In the genomic region with DNA sequence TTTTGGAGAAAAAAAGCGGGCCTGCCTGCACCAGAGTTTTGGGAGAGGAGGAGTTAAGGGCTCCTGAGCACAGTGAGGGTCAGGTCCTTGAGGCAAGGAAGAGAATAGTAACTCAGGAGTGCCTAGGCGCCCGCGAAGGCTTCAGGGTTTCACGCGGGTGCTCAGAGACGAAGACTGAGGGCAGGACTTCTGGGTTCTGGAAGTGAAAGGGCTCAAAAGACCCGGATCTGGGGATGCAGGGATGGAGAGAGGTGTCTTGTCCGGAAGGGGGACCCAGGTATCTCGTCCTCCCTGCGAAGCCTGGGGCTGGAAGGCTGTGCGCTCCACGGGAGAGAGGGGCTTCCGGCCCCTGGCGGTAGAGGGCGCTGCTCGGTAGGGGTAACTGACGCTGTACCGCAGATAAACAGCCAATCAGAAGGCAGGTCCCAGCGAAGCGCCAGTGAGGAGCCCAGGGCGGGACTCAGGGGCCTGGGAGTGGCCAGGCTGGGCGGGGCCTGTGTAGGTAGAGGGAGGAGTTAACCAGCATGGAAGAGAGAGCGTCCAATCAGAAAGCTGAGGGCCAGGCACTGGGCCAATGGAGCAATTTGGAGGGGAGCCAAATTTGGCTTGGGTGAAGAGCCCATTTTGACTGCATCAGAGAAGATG, we compare ENCODE assay signal across 8 cellular contexts. TPM values are rescaled to one million over a fixed set of nuclear protein-coding genes. Genes with fewer than 3 reads are reported as not detected.
DNase-seq lines count a peak whose midpoint lies in the region; ATAC-seq and TF ChIP-seq lines count a peak whose summit lies in the region.

No MANE protein-coding gene starts in this region.

- H3K36me3 Mint-ChIP-seq in stimulated activated naive B cell treated with anti-CD40 and anti-IgM and Interleukin-4, amounts not matched to agents 10 μg/mL and 1 μg/mL and 100 μg/mL, for 72 hours: no peaks in the 10 kb centered on the region

- peak in 1 of 2 donors; percentile 41 for ATAC-seq in stimulated activated naive B cell treated with anti-CD40 and anti-IgM and Interleukin-4, amounts not matched to agents 10 μg/mL and 1 μg/mL and 100 μg/mL, for 72 hours (replicated peaks)
- ATAC-seq in HG03108 (IDR thresholded peaks at IDR 0.05; ENCODE audit: unreplicated experiment): no peak

- H3K4me1 ChIP-seq in colonic mucosa: peaks cover 6% of the 10 kb centered on the region

- H3K9ac ChIP-seq in colonic mucosa (ENCODE audit: low read depth in 2 of 2, low read length in 2 of 2): peak overlapping the region; percentile 59 to 68

- intact Hi-C loops in colonic mucosa (cut with DNase I): no loop called here

- peak; percentile 60 for TF ChIP-seq CTCF in colonic mucosa (IDR thresholded peaks at IDR 0.05)

- H3K4me1 Mint-ChIP-seq in stimulated activated naive B cell treated with anti-CD40 and anti-IgM and Interleukin-4, amounts not matched to agents 10 μg/mL and 1 μg/mL and 100 μg/mL, for 72 hours: peaks cover 22 to 52% of the 10 kb centered on the region in 2 donors

- H3K4me3 Mint-ChIP-seq in stimulated activated naive B cell treated with anti-CD40 and anti-IgM and Interleukin-4, amounts not matched to agents 10 μg/mL and 1 μg/mL and 100 μg/mL, for 72 hours: peak overlapping the region; percentile 78 to 81

- DNase-seq in DMS153 (lab: John Stamatoyannopoulos, UW) (peak; percentile 36), DMS153 treated with DMSO at 0.1 percent for 48 hours (lab: John Stamatoyannopoulos, UW; ENCODE audit: unreplicated experiment) (no peak), LHCN-M2 (ENCODE audit: low read depth) (peak; percentile 81), SW 1271 (lab: John Stamatoyannopoulos, UW) (peak; percentile 38 to 47), colonic mucosa (peak; percentile 92)
- no peak for DNase-seq in stimulated activated naive B cell treated with anti-CD40 and anti-IgM and Interleukin-4, amounts not matched to agents 10 μg/mL and 1 μg/mL and 100 μg/mL, for 72 hours

- H3K27ac ChIP-seq in colonic mucosa (peak overlapping the region; percentile 85), layer of hippocampus (ENCODE audit: low read depth, low read length) (peak overlapping the region; percentile 65)

- H3K27me3 ChIP-seq in colonic mucosa: no peaks in the 10 kb centered on the region
- H3K27me3 ChIP-seq in layer of hippocampus (ENCODE audit: control insufficient read depth, insufficient read depth, low read length): peaks cover 3% of the 10 kb centered on the region

- H3K27ac Mint-ChIP-seq in stimulated activated naive B cell treated with anti-CD40 and anti-IgM and Interleukin-4, amounts not matched to agents 10 μg/mL and 1 μg/mL and 100 μg/mL, for 72 hours: no peak overlapping the region

- peaks cover 0 to 4% of the 10 kb centered on the region in 2 donors for H3K9me3 Mint-ChIP-seq in stimulated activated naive B cell treated with anti-CD40 and anti-IgM and Interleukin-4, amounts not matched to agents 10 μg/mL and 1 μg/mL and 100 μg/mL, for 72 hours

- H3K4me3 ChIP-seq in colonic mucosa: peak overlapping the region; percentile 37

- no peaks in the 10 kb centered on the region for H3K9me3 ChIP-seq in colonic mucosa

- H3K27me3 Mint-ChIP-seq in stimulated activated naive B cell treated with anti-CD40 and anti-IgM and Interleukin-4, amounts not matched to agents 10 μg/mL and 1 μg/mL and 100 μg/mL, for 72 hours: peaks cover 21 to 49% of the 10 kb centered on the region in 2 donors

- no peaks in the 10 kb centered on the region for H3K36me3 ChIP-seq in colonic mucosa

RNA-seq across cellular contexts. Expression of a gene that starts 0.7 kb away (rescaled TPM):
- total RNA-seq in LHCN-M2 (2014; rRNA removed) (53.9 and 55.6 TPM in 2 replicates), colonic mucosa (10 to 100 TPM; 10.9 to 34.2 TPM)
- polyA plus RNA-seq in LHCN-M2 (2012): 111 TPM

RNA-seq across cellular contexts. Expression of a gene that starts 10.2 kb away (rescaled TPM):
- total RNA-seq in LHCN-M2 (2014; rRNA removed) (not detected in 2 replicates), colonic mucosa (under 1 TPM; 0.20 to 0.21 TPM)
- 2.5 TPM for polyA plus RNA-seq in LHCN-M2 (2012)

RNA-seq across cellular contexts. Expression of a gene that starts 13.4 kb away (rescaled TPM):
- total RNA-seq in LHCN-M2 (2014; rRNA removed) (16.5 and 17.1 TPM in 2 replicates), colonic mucosa (10 to 100 TPM in 1 of 2 donors, 1 to 10 TPM in 1; 5.5 to 13.2 TPM)
- 5.9 TPM for polyA plus RNA-seq in LHCN-M2 (2012)

RNA-seq across cellular contexts. Expression of a gene that starts 30.1 kb away (rescaled TPM):
- total RNA-seq in LHCN-M2 (2014; rRNA removed): 0.45 and 1.4 TPM in 2 replicates
- 1.2 TPM for polyA plus RNA-seq in LHCN-M2 (2012)
- under 1 TPM; 0.17 to 0.45 TPM for total RNA-seq in colonic mucosa

RNA-seq across cellular contexts. Expression of a gene that starts 35.5 kb away (rescaled TPM):
- total RNA-seq in LHCN-M2 (2014; rRNA removed) (48.5 and 53.9 TPM in 2 replicates), colonic mucosa (10 to 100 TPM; 53.3 to 78.1 TPM)
- polyA plus RNA-seq in LHCN-M2 (2012): 47.1 TPM

Comparison
In these comparisons a context has a peak if more than half of its experiments do, and no peak if none do; other contexts are left out.
1. DNase-seq: peak in DMS153 (single experiment), LHCN-M2 (single experiment), SW 1271 (2 of 2) and colonic mucosa (single experiment); none in DMS153 treated with DMSO at 0.1 percent for 48 hours (single experiment) and stimulated activated naive B cell treated with anti-CD40 and anti-IgM and Interleukin-4, amounts not matched to agents 10 μg/mL and 1 μg/mL and 100 μg/mL, for 72 hours (single experiment).